In genomic region chr16:977896-978295, GRCh38 we compare ENCODE assay signal across 1 cellular context.
TF ChIP-seq lines count a peak whose summit lies in the region.

No MANE protein-coding gene starts in this region.

TF ChIP-seq in HepG2, 621 proteins besides CTCF, POLR2A, EP300 and RAD21:
- TF ChIP-seq ZNF678 (CRISPR knock-in tag; IDR thresholded peaks at IDR 0.05) = no peak
- TF ChIP-seq ZSCAN20 (CRISPR knock-in tag; IDR thresholded peaks at IDR 0.05; ENCODE audit: borderline replicate concordance) = no peak
- TF ChIP-seq MEIS2 (CRISPR knock-in tag; IDR thresholded peaks at IDR 0.05) = no peak
- TF ChIP-seq, protein P1, sequence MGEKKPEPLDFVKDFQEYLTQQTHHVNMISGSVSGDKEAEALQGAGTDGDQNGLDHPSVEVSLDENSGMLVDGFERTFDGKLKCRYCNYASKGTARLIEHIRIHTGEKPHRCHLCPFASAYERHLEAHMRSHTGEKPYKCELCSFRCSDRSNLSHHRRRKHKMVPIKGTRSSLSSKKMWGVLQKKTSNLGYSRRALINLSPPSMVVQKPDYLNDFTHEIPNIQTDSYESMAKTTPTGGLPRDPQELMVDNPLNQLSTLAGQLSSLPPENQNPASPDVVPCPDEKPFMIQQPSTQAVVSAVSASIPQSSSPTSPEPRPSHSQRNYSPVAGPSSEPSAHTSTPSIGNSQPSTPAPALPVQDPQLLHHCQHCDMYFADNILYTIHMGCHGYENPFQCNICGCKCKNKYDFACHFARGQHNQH (CRISPR knock-in tag; IDR thresholded peaks at IDR 0.05) = no peak
- TF ChIP-seq HOXA5 (CRISPR knock-in tag; IDR thresholded peaks at IDR 0.05) = no peak
- no peak for TF ChIP-seq ZNF274 (CRISPR knock-in tag; IDR thresholded peaks at IDR 0.05)
- TF ChIP-seq ZNF619 (CRISPR knock-in tag; IDR thresholded peaks at IDR 0.05) = no peak
- TF ChIP-seq NKX3-1 (CRISPR knock-in tag; IDR thresholded peaks at IDR 0.05) = no peak
- no peak for TF ChIP-seq NFYC (CRISPR knock-in tag; IDR thresholded peaks at IDR 0.05)
- peak; percentile 85 for TF ChIP-seq ZNF646 (CRISPR knock-in tag; IDR thresholded peaks at IDR 0.05)
- TF ChIP-seq HNRNPL (IDR thresholded peaks at IDR 0.05; ENCODE audit: low read depth, low read length) = 0 out of 2 replicates have a peak, but pooled peaks have one; percentile 29
- no peak for TF ChIP-seq ZNF292 (CRISPR knock-in tag; IDR thresholded peaks at IDR 0.05; ENCODE audit: borderline replicate concordance, low read depth)
- no peak for TF ChIP-seq ZNF142 (CRISPR knock-in tag; IDR thresholded peaks at IDR 0.05)
- no peak for TF ChIP-seq ATF6 (CRISPR knock-in tag; conservative IDR thresholded peaks at IDR 0.05)
- TF ChIP-seq IRF1 (CRISPR knock-in tag; IDR thresholded peaks at IDR 0.05; ENCODE audit: low read depth) = no peak
- no peak for TF ChIP-seq DDIT3 (CRISPR knock-in tag; IDR thresholded peaks at IDR 0.05)
- TF ChIP-seq MAFK (conservative IDR thresholded peaks at IDR 0.05 in 1 of 2, IDR thresholded peaks at IDR 0.05 in 1 of 2; ENCODE audit: low read length in 2 of 2) = no peak
- TF ChIP-seq ZNF670 (CRISPR knock-in tag; IDR thresholded peaks at IDR 0.05; ENCODE audit: borderline replicate concordance) = no peak
- 0 out of 2 replicates have a peak, but pooled peaks have one; percentile 5 for TF ChIP-seq RAD51 (IDR thresholded peaks at IDR 0.05; ENCODE audit: borderline replicate concordance)
- no peak for TF ChIP-seq RBM22 (optimal IDR thresholded peaks at IDR 0.05; ENCODE audit: low read length)
- no peak for TF ChIP-seq MIER3 (CRISPR knock-in tag; IDR thresholded peaks at IDR 0.05; ENCODE audit: borderline replicate concordance)
- TF ChIP-seq, protein P2, sequence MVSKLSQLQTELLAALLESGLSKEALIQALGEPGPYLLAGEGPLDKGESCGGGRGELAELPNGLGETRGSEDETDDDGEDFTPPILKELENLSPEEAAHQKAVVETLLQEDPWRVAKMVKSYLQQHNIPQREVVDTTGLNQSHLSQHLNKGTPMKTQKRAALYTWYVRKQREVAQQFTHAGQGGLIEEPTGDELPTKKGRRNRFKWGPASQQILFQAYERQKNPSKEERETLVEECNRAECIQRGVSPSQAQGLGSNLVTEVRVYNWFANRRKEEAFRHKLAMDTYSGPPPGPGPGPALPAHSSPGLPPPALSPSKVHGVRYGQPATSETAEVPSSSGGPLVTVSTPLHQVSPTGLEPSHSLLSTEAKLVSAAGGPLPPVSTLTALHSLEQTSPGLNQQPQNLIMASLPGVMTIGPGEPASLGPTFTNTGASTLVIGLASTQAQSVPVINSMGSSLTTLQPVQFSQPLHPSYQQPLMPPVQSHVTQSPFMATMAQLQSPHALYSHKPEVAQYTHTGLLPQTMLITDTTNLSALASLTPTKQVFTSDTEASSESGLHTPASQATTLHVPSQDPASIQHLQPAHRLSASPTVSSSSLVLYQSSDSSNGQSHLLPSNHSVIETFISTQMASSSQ (IDR thresholded peaks at IDR 0.05; ENCODE audit: low read depth) = no peak
- TF ChIP-seq, protein P2 (CRISPR knock-in tag; IDR thresholded peaks at IDR 0.05; ENCODE audit: borderline replicate concordance) = no peak
- no peak for TF ChIP-seq TP53 (CRISPR knock-in tag; conservative IDR thresholded peaks at IDR 0.05)
- no peak for TF ChIP-seq ZNF296 (CRISPR knock-in tag; conservative IDR thresholded peaks at IDR 0.05)
